Comparison of ENCODE assay signal across 8 cellular contexts in the genomic region with DNA sequence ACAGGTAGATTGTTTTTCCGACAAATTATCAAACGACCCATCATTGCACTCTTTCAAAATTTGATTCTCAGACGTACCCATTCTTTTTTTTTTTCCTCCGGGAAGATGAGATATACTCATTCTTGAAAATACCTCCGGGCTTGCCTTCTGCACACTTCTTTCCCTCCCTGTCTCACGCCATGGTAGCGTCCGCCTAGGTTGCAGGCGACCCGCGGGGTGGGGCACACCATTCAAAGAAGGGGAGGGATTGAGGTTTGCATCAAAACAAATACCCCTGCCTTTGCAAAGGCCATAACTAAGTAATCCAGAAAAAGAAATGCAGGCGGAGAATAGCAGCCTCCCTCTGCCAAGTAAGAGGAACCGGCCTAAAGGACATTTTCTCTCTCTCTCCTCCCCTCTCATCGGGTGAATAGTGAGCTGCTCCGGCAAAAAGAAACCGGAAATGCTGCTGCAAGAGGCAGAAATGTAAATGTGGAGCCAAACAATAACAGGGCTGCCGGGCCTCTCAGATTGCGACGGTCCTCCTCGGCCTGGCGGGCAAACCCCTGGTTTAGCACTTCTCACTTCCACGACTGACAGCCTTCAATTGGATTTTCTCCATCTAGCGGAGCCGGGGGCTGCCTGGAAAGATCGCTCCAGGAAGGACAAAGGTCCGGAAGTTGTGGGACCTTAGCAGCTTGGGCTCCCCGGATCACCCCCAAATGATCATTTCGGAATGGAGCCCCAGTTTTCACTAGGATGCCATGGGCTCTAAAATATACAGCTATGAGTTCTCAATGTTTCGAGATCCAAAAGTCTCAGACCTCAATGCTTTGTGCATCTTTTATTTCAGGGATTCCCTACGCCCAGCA. TPM values are rescaled to one million over a fixed set of nuclear protein-coding genes. Genes with fewer than 3 reads are reported as not detected.
DNase-seq lines count a peak whose midpoint lies in the region; ATAC-seq and TF ChIP-seq lines count a peak whose summit lies in the region.

No MANE protein-coding gene starts in this region.

- H3K4me3 ChIP-seq in lower leg skin (ENCODE audit: low read depth, poor library complexity, severe bottlenecking), result peak overlapping the region; percentile 88

- intact Hi-C loops in lower leg skin (cut with DNase I; ENCODE audit: low total_unique reads), result no loop called here

- no peak for TF ChIP-seq POLR2A in lower leg skin (IDR thresholded peaks at IDR 0.05)

- WGBS in lower leg skin, 2 donors, result 0 to 1% methylated on average over 30 of the region's 30 CpGs

- DNase-seq in AML-193 (lab: John Stamatoyannopoulos, UW) (peak; percentile 63 to 68), NCI-H526 (lab: John Stamatoyannopoulos, UW) (peak; percentile 79 to 88), dermis microvascular lymphatic vessel endothelial cell (ENCODE audit: low read depth in 2 of 2) (peak; percentile 72 to 82), lower leg skin (ENCODE audit: low spot score in 2 of 2) (peak; percentile 70 to 95)
- peak; percentile 59 to 72 for DNase-seq in activated CD4-positive, alpha-beta T cell treated with anti-CD3 and anti-CD28 coated beads, Interleukin-2, amount 50 U/mL, for 24 hours (ENCODE audit: low read depth in 1 of 2, low spot score in 1 of 2)
- peak; percentile 70 to 74 for DNase-seq in stimulated activated CD4-positive, alpha-beta T cell treated with anti-CD3 and anti-CD28 coated beads, Interleukin-4, amount 100 ng/mL, for 48 hours (ENCODE audit: low read depth in 2 of 2)

- ATAC-seq in GM19043 (IDR thresholded peaks at IDR 0.05; ENCODE audit: low read depth, unreplicated experiment) (peak; percentile 28), HG03439 (IDR thresholded peaks at IDR 0.05; ENCODE audit: unreplicated experiment) (peak; percentile 53)

- TF ChIP-seq CTCF in lower leg skin (IDR thresholded peaks at IDR 0.05), result peak in 1 of 3 donors; percentile 19

RNA-seq across cellular contexts. Expression of a gene that starts 0.8 kb away (rescaled TPM):
- total RNA-seq in dermis microvascular lymphatic vessel endothelial cell, result 44.0 and 51.2 TPM in 2 replicates
- 10 to 100 TPM; 42.8 to 57.3 (median 50.8) TPM for total RNA-seq in lower leg skin

RNA-seq across cellular contexts. Expression of a gene that starts 1.8 kb away (rescaled TPM):
- 6.9 and 7.0 TPM in 2 replicates for total RNA-seq in dermis microvascular lymphatic vessel endothelial cell
- total RNA-seq in lower leg skin, result 1 to 10 TPM; 1.1 to 5.4 (median 4.5) TPM

RNA-seq across cellular contexts. Expression of a gene that starts 18.6 kb away (rescaled TPM):
- total RNA-seq in dermis microvascular lymphatic vessel endothelial cell (0.13 and 1.1 TPM in 2 replicates), lower leg skin (1 to 10 TPM; 5.4 to 8.5 (median 7.6) TPM)

RNA-seq across cellular contexts. Expression of a gene that starts 31.1 kb away (rescaled TPM):
- total RNA-seq in dermis microvascular lymphatic vessel endothelial cell (under 0.01 and 0.25 TPM in 2 replicates), lower leg skin (under 1 TPM in 3 of 4 donors, not detected in 1; under 0.01 to 0.10 (median 0.05) TPM)

RNA-seq across cellular contexts. Expression of a gene that starts 35.7 kb away (rescaled TPM):
- total RNA-seq in dermis microvascular lymphatic vessel endothelial cell, result not detected in 2 replicates
- total RNA-seq in lower leg skin, result 1 to 10 TPM in 1 of 4 donors, under 1 TPM in 2, not detected in 1; 0.42 to 3.0 (median 0.46) TPM

Comparison
In these comparisons a context has a peak if more than half of its experiments do, and no peak if none do; other contexts are left out.
1. Peak in every context shown above with its lines: DNase-seq, ATAC-seq and H3K4me3 ChIP-seq.